2 cellular contexts compared by ENCODE assay signal in the genomic region with DNA sequence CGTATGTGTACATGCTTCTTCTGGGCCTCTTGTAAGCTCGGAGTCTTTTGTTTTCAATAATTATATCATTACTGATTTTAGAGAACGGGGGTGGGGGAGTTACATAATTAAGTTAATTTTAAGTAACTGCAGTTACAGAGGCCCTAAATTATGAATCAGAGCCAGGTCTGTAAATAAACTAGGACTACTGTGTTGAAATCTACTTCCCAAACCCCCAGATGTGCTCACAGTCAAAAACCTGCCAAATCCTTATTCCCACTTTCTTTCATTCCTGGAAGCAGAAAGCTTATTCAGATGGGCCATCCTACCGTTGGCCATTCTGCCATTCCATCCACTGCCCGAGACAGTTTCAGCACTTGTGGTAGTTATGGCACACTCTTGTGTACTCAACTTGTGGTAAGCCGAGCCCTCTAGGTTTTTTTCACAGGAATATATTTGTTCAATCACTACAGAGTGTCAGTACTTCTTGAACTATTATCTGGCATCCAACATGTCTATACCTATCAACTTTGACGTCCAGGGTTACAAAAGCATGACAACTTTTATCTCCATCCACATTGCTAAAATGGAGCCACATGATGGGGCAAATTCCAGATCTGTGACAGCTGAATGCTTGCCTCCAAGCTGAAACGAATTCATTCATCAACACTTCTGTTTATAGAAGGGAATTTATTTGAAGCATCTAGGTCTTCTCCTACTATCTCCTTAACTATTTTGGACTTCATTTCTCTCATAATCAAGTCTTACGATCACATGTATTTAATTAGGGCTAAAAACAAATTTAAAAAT.
TF ChIP-seq lines count a peak whose summit lies in the region.

No MANE protein-coding gene starts in this region.

TF ChIP-seq in liver, 16 proteins besides CTCF, POLR2A, EP300 and RAD21:
- TF ChIP-seq HNF4G (IDR thresholded peaks at IDR 0.05) (no peak), EGR1 (IDR thresholded peaks at IDR 0.05; ENCODE audit: low read depth in 2 of 2) (peak in 1 of 2 donors; percentile 63), YY1 (IDR thresholded peaks at IDR 0.05) (peak; percentile 6), JUND (IDR thresholded peaks at IDR 0.05) (peak in 1 of 2 donors; percentile 25), FOXA2 (IDR thresholded peaks at IDR 0.05) (peak; percentile 38), GABPA (IDR thresholded peaks at IDR 0.05 in 1 of 2, conservative IDR thresholded peaks at IDR 0.05 in 1 of 2) (no peak), FOXA1 (IDR thresholded peaks at IDR 0.05) (no peak), HNF4A (conservative IDR thresholded peaks at IDR 0.05) (peak; percentile 43 to 44), NR2F2 (IDR thresholded peaks at IDR 0.05) (no peak), SP1 (IDR thresholded peaks at IDR 0.05) (peak; percentile 19), RXRA (IDR thresholded peaks at IDR 0.05) (peak in 1 of 2 donors; percentile 58), TAF1 (conservative IDR thresholded peaks at IDR 0.05) (no peak)
- TF ChIP-seq, protein P1, sequence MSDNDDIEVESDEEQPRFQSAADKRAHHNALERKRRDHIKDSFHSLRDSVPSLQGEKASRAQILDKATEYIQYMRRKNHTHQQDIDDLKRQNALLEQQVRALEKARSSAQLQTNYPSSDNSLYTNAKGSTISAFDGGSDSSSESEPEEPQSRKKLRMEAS (IDR thresholded peaks at IDR 0.05): peak; percentile 73
- TF ChIP-seq, protein P2, sequence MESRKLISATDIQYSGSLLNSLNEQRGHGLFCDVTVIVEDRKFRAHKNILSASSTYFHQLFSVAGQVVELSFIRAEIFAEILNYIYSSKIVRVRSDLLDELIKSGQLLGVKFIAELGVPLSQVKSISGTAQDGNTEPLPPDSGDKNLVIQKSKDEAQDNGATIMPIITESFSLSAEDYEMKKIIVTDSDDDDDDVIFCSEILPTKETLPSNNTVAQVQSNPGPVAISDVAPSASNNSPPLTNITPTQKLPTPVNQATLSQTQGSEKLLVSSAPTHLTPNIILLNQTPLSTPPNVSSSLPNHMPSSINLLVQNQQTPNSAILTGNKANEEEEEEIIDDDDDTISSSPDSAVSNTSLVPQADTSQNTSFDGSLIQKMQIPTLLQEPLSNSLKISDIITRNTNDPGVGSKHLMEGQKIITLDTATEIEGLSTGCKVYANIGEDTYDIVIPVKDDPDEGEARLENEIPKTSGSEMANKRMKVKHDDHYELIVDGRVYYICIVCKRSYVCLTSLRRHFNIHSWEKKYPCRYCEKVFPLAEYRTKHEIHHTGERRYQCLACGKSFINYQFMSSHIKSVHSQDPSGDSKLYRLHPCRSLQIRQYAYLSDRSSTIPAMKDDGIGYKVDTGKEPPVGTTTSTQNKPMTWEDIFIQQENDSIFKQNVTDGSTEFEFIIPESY (IDR thresholded peaks at IDR 0.05): no peak
- TF ChIP-seq, protein P3, sequence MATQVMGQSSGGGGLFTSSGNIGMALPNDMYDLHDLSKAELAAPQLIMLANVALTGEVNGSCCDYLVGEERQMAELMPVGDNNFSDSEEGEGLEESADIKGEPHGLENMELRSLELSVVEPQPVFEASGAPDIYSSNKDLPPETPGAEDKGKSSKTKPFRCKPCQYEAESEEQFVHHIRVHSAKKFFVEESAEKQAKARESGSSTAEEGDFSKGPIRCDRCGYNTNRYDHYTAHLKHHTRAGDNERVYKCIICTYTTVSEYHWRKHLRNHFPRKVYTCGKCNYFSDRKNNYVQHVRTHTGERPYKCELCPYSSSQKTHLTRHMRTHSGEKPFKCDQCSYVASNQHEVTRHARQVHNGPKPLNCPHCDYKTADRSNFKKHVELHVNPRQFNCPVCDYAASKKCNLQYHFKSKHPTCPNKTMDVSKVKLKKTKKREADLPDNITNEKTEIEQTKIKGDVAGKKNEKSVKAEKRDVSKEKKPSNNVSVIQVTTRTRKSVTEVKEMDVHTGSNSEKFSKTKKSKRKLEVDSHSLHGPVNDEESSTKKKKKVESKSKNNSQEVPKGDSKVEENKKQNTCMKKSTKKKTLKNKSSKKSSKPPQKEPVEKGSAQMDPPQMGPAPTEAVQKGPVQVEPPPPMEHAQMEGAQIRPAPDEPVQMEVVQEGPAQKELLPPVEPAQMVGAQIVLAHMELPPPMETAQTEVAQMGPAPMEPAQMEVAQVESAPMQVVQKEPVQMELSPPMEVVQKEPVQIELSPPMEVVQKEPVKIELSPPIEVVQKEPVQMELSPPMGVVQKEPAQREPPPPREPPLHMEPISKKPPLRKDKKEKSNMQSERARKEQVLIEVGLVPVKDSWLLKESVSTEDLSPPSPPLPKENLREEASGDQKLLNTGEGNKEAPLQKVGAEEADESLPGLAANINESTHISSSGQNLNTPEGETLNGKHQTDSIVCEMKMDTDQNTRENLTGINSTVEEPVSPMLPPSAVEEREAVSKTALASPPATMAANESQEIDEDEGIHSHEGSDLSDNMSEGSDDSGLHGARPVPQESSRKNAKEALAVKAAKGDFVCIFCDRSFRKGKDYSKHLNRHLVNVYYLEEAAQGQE (IDR thresholded peaks at IDR 0.05): no peak
- TF ChIP-seq, protein P4, sequence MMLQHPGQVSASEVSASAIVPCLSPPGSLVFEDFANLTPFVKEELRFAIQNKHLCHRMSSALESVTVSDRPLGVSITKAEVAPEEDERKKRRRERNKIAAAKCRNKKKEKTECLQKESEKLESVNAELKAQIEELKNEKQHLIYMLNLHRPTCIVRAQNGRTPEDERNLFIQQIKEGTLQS (IDR thresholded peaks at IDR 0.05): peak; percentile 20

TF ChIP-seq in HepG2, 621 proteins besides CTCF, POLR2A, EP300 and RAD21:
- TF ChIP-seq, protein P5, sequence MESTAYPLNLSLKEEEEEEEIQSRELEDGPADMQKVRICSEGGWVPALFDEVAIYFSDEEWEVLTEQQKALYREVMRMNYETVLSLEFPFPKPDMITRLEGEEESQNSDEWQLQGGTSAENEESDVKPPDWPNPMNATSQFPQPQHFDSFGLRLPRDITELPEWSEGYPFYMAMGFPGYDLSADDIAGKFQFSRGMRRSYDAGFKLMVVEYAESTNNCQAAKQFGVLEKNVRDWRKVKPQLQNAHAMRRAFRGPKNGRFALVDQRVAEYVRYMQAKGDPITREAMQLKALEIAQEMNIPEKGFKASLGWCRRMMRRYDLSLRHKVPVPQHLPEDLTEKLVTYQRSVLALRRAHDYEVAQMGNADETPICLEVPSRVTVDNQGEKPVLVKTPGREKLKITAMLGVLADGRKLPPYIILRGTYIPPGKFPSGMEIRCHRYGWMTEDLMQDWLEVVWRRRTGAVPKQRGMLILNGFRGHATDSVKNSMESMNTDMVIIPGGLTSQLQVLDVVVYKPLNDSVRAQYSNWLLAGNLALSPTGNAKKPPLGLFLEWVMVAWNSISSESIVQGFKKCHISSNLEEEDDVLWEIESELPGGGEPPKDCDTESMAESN (CRISPR knock-in tag; conservative IDR thresholded peaks at IDR 0.05): no peak
- no peak for TF ChIP-seq ZNF761 (CRISPR knock-in tag; conservative IDR thresholded peaks at IDR 0.05)
- TF ChIP-seq XBP1 (CRISPR knock-in tag; IDR thresholded peaks at IDR 0.05): no peak
- TF ChIP-seq, protein P4 (CRISPR knock-in tag; IDR thresholded peaks at IDR 0.05): no peak
- no peak for TF ChIP-seq RFXANK (CRISPR knock-in tag; IDR thresholded peaks at IDR 0.05)
- TF ChIP-seq ZNF773 (CRISPR knock-in tag; IDR thresholded peaks at IDR 0.05; ENCODE audit: borderline replicate concordance): no peak
- no peak for TF ChIP-seq SRSF9 (IDR thresholded peaks at IDR 0.05; ENCODE audit: borderline replicate concordance, insufficient read depth, low read depth, low read length, poor library complexity, severe bottlenecking)
- TF ChIP-seq ZKSCAN8 (CRISPR knock-in tag; IDR thresholded peaks at IDR 0.05; ENCODE audit: borderline replicate concordance): no peak
- TF ChIP-seq ZNF839 (CRISPR knock-in tag; IDR thresholded peaks at IDR 0.05; ENCODE audit: borderline replicate concordance): no peak
- no peak for TF ChIP-seq HDAC1 (CRISPR knock-in tag; IDR thresholded peaks at IDR 0.05)
- TF ChIP-seq YY1 (IDR thresholded peaks at IDR 0.05; ENCODE audit: insufficient read depth, insufficient replicate concordance, low read depth, low read length): no peak
- no peak for TF ChIP-seq JARID2 (CRISPR knock-in tag; IDR thresholded peaks at IDR 0.05; ENCODE audit: insufficient replicate concordance)
- TF ChIP-seq, protein P6, sequence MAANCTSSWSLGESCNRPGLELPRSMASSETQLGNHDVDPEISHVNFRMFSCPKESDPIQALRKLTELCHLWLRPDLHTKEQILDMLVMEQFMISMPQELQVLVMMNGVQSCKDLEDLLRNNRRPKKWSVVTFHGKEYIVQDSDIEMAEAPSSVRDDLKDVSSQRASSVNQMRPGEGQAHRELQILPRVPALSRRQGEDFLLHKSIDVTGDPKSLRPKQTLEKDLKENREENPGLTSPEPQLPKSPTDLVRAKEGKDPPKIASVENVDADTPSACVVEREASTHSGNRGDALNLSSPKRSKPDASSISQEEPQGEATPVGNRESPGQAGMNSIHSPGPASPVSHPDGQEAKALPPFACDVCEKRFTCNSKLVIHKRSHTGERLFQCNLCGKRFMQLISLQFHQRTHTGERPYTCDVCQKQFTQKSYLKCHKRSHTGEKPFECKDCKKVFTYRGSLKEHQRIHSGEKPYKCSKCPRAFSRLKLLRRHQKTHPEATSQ (CRISPR knock-in tag; IDR thresholded peaks at IDR 0.05; ENCODE audit: borderline replicate concordance): no peak
- TF ChIP-seq RXRA (CRISPR knock-in tag; IDR thresholded peaks at IDR 0.05): no peak
- no peak for TF ChIP-seq FOXA3 (CRISPR knock-in tag; IDR thresholded peaks at IDR 0.05)
